10 cellular contexts compared by ENCODE assay signal in the genomic region with DNA sequence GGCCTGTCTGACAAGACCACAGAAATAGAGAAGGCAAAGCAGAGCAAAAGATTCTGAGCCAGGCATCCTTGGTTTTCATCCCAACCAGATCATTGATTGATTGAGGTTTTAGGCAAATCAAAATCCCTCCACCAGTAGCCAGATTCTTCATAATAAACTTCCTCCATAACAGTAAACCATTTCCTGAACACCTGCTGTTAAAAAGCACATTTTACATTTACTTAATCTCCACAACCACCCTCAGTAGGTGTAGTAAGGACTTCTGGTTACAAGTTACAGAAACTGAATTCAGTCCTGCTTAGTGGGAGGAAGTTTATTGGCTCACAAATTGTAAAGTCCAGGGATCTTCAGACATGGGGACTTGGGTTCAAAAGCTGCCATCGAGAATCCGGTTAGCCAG. TPM values are rescaled to one million over a fixed set of nuclear protein-coding genes. Genes with fewer than 3 reads are reported as not detected.
A peak's percentile ranks its signal among the peaks of the same experiment; 100 is the strongest.
DNase-seq lines count a peak whose midpoint lies in the region; ATAC-seq and TF ChIP-seq lines count a peak whose summit lies in the region.
"Had no signal": no experiment of that assay in that cellular context is flagged by ENCODE, and none has a peak within 500 bp of the region (broad histone marks: within the 10 kb centered on the region; RNA-seq: fewer than 3 reads in every experiment).

No MANE protein-coding gene starts in this region.

- BruUV-seq in PC-3 (replicated peaks; lab: Mats Ljungman, UMichigan) = no TSS peak

- H3K9ac ChIP-seq in fibroblast of lung (ENCODE audit: insufficient read depth, low read length) (no peak overlapping the region), skeletal muscle satellite cell (ENCODE audit: low read depth, low read length) (peak overlapping the region; percentile 11), PC-3 (ENCODE audit: low read length) (no peak overlapping the region)

- TF ChIP-seq CTCF in fibroblast of lung (conservative IDR thresholded peaks at IDR 0.05 in 1 of 2, IDR thresholded peaks at IDR 0.05 in 1 of 2; ENCODE audit: low read depth in 1 of 2, low read length in 2 of 2) = no peak
- TF ChIP-seq CTCF in PC-3 (conservative IDR thresholded peaks at IDR 0.05; ENCODE audit: low read depth, low read length) = no peak
- no peak for TF ChIP-seq CTCF in GM10248 (IDR thresholded peaks at IDR 0.05; ENCODE audit: control extremely low read depth, extremely low read depth, low read depth, missing control alignments)

- H3K4me2 ChIP-seq in fibroblast of lung (ENCODE audit: extremely low read depth, insufficient read depth, low read length) = no peak overlapping the region
- H3K4me2 ChIP-seq in skeletal muscle satellite cell (ENCODE audit: low read length) = peak overlapping the region; percentile 2
- no peak overlapping the region for H3K4me2 ChIP-seq in PC-3 (ENCODE audit: low read length)

- no peak for DNase-seq in CD4-positive, alpha-beta memory T cell
- no peak for DNase-seq in fibroblast of lung (ENCODE audit: low read depth in 2 of 2)
- no peak for DNase-seq in PC-3
- DNase-seq in NOMO-1 treated with dmso at 0.1 percent for 144 hours (lab: John Stamatoyannopoulos, UW; ENCODE audit: unreplicated experiment) = no peak
- no peak for DNase-seq in GM10248 (ENCODE audit: extremely low spot score)
- DNase-seq: activated T-cell treated with anti-CD3 and anti-CD28 coated beads, Interleukin-2, amount 50 U/mL, for 48 hours; central memory CD4-positive, alpha-beta T cell; MV-4-11 had no signal

- H2AFZ ChIP-seq in fibroblast of lung (ENCODE audit: low read length) (no peak overlapping the region), PC-3 (ENCODE audit: low read length) (no peak overlapping the region)

- H3K27ac ChIP-seq in CD4-positive, alpha-beta memory T cell (ENCODE audit: low read depth, low read length) = no peak overlapping the region
- peak overlapping the region; percentile 8 for H3K27ac ChIP-seq in KOPT-K1 (ENCODE audit: low read depth, low read length, poor library complexity, severe bottlenecking)
- peak overlapping the region; percentile 29 for H3K27ac ChIP-seq in fibroblast of lung (ENCODE audit: insufficient read depth, low read length)
- H3K27ac ChIP-seq in PC-3 (ENCODE audit: low read length) = no peak overlapping the region

- CTCF ChIA-PET in CD4-positive, alpha-beta memory T cell (lab: Charles Lee; ENCODE audit: partially characterized antibody) = no interaction called here
- CTCF ChIA-PET in PC-3 (lab: Charles Lee) = no interaction called here
- CTCF ChIA-PET in GM10248 (lab: Yijun Ruan, JAX) = interaction anchor here (0.9 to 1.3 kb wide), 2 partner anchors 13 to 15 kb away, joined by 3 to 5 read pairs; no protein-coding TSS in a partner anchor

- H3F3A ChIP-seq in PC-3 (ENCODE audit: low read length, unreplicated experiment) = peaks cover 7% of the 10 kb centered on the region

- H3K4me1 ChIP-seq in CD4-positive, alpha-beta memory T cell (ENCODE audit: insufficient read depth, low read length) = peaks cover 5% of the 10 kb centered on the region
- H3K4me1 ChIP-seq in fibroblast of lung (ENCODE audit: control insufficient read depth, extremely low read depth, insufficient read depth, low read length) (peaks cover 6% of the 10 kb centered on the region), skeletal muscle satellite cell (ENCODE audit: control insufficient read depth, insufficient read depth, low read length) (peaks cover 17% of the 10 kb centered on the region), PC-3 (ENCODE audit: insufficient read depth, low read length) (peaks cover 8% of the 10 kb centered on the region; the same call in 1 of the 2 replicates)

- intact Hi-C loops in CD4-positive, alpha-beta memory T cell (cut with micrococcal nuclease) = no loop called here
- intact Hi-C loops in PC-3 (cut with micrococcal nuclease) = no loop called here

- H3K9me3 Mint-ChIP-seq in CD4-positive, alpha-beta memory T cell = no peaks in the 10 kb centered on the region

- H3K9me2 ChIP-seq in PC-3 (replicated peaks; ENCODE audit: low read length) = no peaks in the 10 kb centered on the region

- H3K79me2 ChIP-seq in fibroblast of lung (ENCODE audit: control insufficient read depth, insufficient read depth, low read length) (peaks cover 4% of the 10 kb centered on the region), PC-3 (ENCODE audit: low read length) (no peaks in the 10 kb centered on the region)

- peaks cover 42 to 93% of the 10 kb centered on the region in 2 donors for H3K36me3 Mint-ChIP-seq in CD4-positive, alpha-beta memory T cell

- no peak overlapping the region for H3K4me3 ChIP-seq in CD4-positive, alpha-beta memory T cell (ENCODE audit: low read length in 2 of 2)
- H3K4me3 ChIP-seq in fibroblast of lung (replicated peaks in 1 of 4; ENCODE audit: control extremely low read depth in 1 of 4, insufficient read depth in 1 of 4, low read depth in 3 of 4, low read length in 4 of 4) = no peak overlapping the region
- no peak overlapping the region for H3K4me3 ChIP-seq in skeletal muscle satellite cell (ENCODE audit: low read length)
- H3K4me3 ChIP-seq in PC-3 (ENCODE audit: low read length) = no peak overlapping the region

- H3K27ac Mint-ChIP-seq in CD4-positive, alpha-beta memory T cell = peak overlapping the region; percentile 32 to 90 (median 73)

- POLR2A ChIA-PET in CD4-positive, alpha-beta memory T cell (lab: Charles Lee; ENCODE audit: partially characterized antibody) = interaction anchor here (2.4 kb wide), 1 partner anchor 90 kb away, joined by 5 read pairs; a partner anchor contains a TSS
- POLR2A ChIA-PET in PC-3 (lab: Charles Lee; ENCODE audit: unreplicated experiment) (no interaction called here), GM10248 (lab: Yijun Ruan, JAX) (no interaction called here)

- no peak overlapping the region for H3K4me3 Mint-ChIP-seq in CD4-positive, alpha-beta memory T cell

- H3K4me1 Mint-ChIP-seq in CD4-positive, alpha-beta memory T cell = peaks cover 8 to 18% (median 15%) of the 10 kb centered on the region in 4 donors

- H3K27me3 Mint-ChIP-seq in CD4-positive, alpha-beta memory T cell = no peaks in the 10 kb centered on the region

- H4K20me1 ChIP-seq in fibroblast of lung (ENCODE audit: control insufficient read depth, extremely low read depth, insufficient read depth, low read length) (peaks cover 3% of the 10 kb centered on the region), PC-3 (ENCODE audit: low read length) (peaks cover 8% of the 10 kb centered on the region; the same call in 1 of the 2 replicates)

- H3K27me3 ChIP-seq in CD4-positive, alpha-beta memory T cell (ENCODE audit: insufficient read depth, low read length) = no peaks in the 10 kb centered on the region
- no peaks in the 10 kb centered on the region for H3K27me3 ChIP-seq in fibroblast of lung (ENCODE audit: control insufficient read depth, insufficient read depth, low read length)
- no peaks in the 10 kb centered on the region for H3K27me3 ChIP-seq in skeletal muscle satellite cell (ENCODE audit: control insufficient read depth, insufficient read depth, low read length)
- H3K27me3 ChIP-seq in PC-3 (ENCODE audit: low read length) = no peaks in the 10 kb centered on the region

- no peaks in the 10 kb centered on the region for H3K9me3 ChIP-seq in CD4-positive, alpha-beta memory T cell (ENCODE audit: control insufficient read depth in 1 of 2, low read length in 2 of 2)
- no peaks in the 10 kb centered on the region for H3K9me3 ChIP-seq in KOPT-K1 (ENCODE audit: insufficient read depth, low read length, poor library complexity, severe bottlenecking)
- H3K9me3 ChIP-seq in fibroblast of lung (ENCODE audit: control insufficient read depth, insufficient read depth, low read depth, low read length) = no peaks in the 10 kb centered on the region
- no peaks in the 10 kb centered on the region for H3K9me3 ChIP-seq in skeletal muscle satellite cell (replicated peaks; ENCODE audit: low read length)
- H3K9me3 ChIP-seq in PC-3 (ENCODE audit: low read length) = no peaks in the 10 kb centered on the region

- ATAC-seq in PC-3 = no peak

- H3K36me3 ChIP-seq in CD4-positive, alpha-beta memory T cell (ENCODE audit: insufficient read depth, low read length) = peaks cover 56% of the 10 kb centered on the region
- H3K36me3 ChIP-seq in KOPT-K1 (ENCODE audit: insufficient read depth, low read length) = peaks cover 100% of the 10 kb centered on the region
- H3K36me3 ChIP-seq in fibroblast of lung (ENCODE audit: control insufficient read depth, insufficient read depth, low read length) = peaks cover 18% of the 10 kb centered on the region
- H3K36me3 ChIP-seq in skeletal muscle satellite cell (ENCODE audit: insufficient read depth, low read length) = peaks cover 52% of the 10 kb centered on the region
- H3K36me3 ChIP-seq in PC-3 (ENCODE audit: low read depth, low read length) = peaks cover 46% of the 10 kb centered on the region

RNA-seq across cellular contexts. Expression of a gene that starts 28.3 kb away (rescaled TPM):
- total RNA-seq in CD4-positive, alpha-beta memory T cell = 10 to 100 TPM; 52.2 to 53.1 TPM
- 10 to 100 TPM; 26.3 to 34.0 TPM for polyA plus RNA-seq in CD4-positive, alpha-beta memory T cell
- total RNA-seq in fibroblast of lung (127 and 140 TPM in 2 replicates), PC-3 (2014; rRNA removed) (75.4 and 83.4 TPM in 2 replicates)
- 95.3 and 108 TPM in 2 replicates for polyA plus RNA-seq in fibroblast of lung
- polyA plus RNA-seq in fibroblast of lung (2012) = 94.1 and 105 TPM in 2 replicates
- polyA minus RNA-seq in fibroblast of lung (ENCODE audit: low replicate concordance) = 4.7 and 7.0 TPM in 2 replicates
- 91.5 and 119 TPM in 2 replicates for total RNA-seq in skeletal muscle satellite cell (2012; rRNA removed)

Comparison
In these comparisons a context has a peak if more than half of its experiments do, and no peak if none do; other contexts are left out.
1. H3K27ac ChIP-seq: peak in KOPT-K1 (single experiment) and fibroblast of lung (single experiment); none in CD4-positive, alpha-beta memory T cell (single experiment) and PC-3 (single experiment).